ENCODE assay signal across 3 cellular contexts in genomic region chr20:44129300-44129699, GRCh38. TPM values are rescaled to one million over a fixed set of nuclear protein-coding genes. Genes with fewer than 3 reads are reported as not detected.
"Had no signal": no experiment of that assay in that cellular context is flagged by ENCODE, and none has a peak within 500 bp of the region (broad histone marks: within the 10 kb centered on the region; RNA-seq: fewer than 3 reads in every experiment).

No MANE protein-coding gene starts in this region.

RNA-seq across cellular contexts. Expression of gene JPH2, which starts 57.7 kb away (rescaled TPM):
- total RNA-seq: lung microvascular endothelial cell, natural killer cell had no signal
- polyA plus RNA-seq: immature natural killer cell had no signal
